8 cellular contexts compared by ENCODE assay signal in the genomic region with DNA sequence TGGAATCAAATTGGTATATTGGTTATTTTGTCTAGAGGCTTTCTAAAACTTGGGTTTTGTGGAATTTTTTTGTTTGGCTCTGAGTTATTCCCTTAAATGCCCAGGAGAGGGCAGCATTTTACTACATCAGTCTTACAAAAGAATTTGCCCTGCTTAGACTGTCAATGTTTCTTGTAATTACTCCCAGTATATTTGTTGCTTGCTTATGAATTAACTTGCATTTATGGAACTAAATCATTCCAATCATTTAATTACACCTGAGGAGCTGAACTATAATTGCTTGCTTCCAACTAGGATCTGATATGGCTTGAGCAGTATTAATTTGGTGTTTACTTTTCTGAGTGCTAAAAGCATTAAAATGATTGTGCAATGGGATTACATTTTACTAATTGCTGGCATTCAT. TPM values are rescaled to one million over a fixed set of nuclear protein-coding genes. Genes with fewer than 3 reads are reported as not detected.
DNase-seq lines count a peak whose midpoint lies in the region; ATAC-seq and TF ChIP-seq lines count a peak whose summit lies in the region.

No MANE protein-coding gene starts in this region.

- no peaks in the 10 kb centered on the region for H3K4me1 ChIP-seq in MM.1S (ENCODE audit: low read length)

- H3K79me2 ChIP-seq in MM.1S (ENCODE audit: low read length), result no peaks in the 10 kb centered on the region

- POLR2A ChIA-PET in activated CD8-positive, alpha-beta T cell treated with anti-CD3 and anti-CD28 coated beads for 36 hours (lab: Charles Lee), result no interaction called here
- POLR2A ChIA-PET in activated CD8-positive, alpha-beta T cell treated with anti-CD3 and anti-CD28 coated beads, Interleukin-2, amount 10 ng/mL, durations not matched to agents 7 days and 5 days (lab: Charles Lee), result no interaction called here
- POLR2A ChIA-PET in RWPE1 (lab: Yijun Ruan, JAX; ENCODE audit: low non-redundant PET), result no interaction called here

- no peaks in the 10 kb centered on the region for H3K36me3 Mint-ChIP-seq in activated CD8-positive, alpha-beta T cell treated with anti-CD3 and anti-CD28 coated beads for 36 hours (ENCODE audit: low read depth)
- no peaks in the 10 kb centered on the region for H3K36me3 Mint-ChIP-seq in activated CD8-positive, alpha-beta T cell treated with anti-CD3 and anti-CD28 coated beads, Interleukin-2, amount 10 ng/mL, durations not matched to agents 7 days and 5 days (ENCODE audit: low read depth)

- no peaks in the 10 kb centered on the region for H3K9me3 ChIP-seq in MM.1S (replicated peaks; ENCODE audit: insufficient read depth, low read length)

- H3K9me3 Mint-ChIP-seq in activated CD8-positive, alpha-beta T cell treated with anti-CD3 and anti-CD28 coated beads for 36 hours, result no peaks in the 10 kb centered on the region
- H3K9me3 Mint-ChIP-seq in activated CD8-positive, alpha-beta T cell treated with anti-CD3 and anti-CD28 coated beads, Interleukin-2, amount 10 ng/mL, durations not matched to agents 7 days and 5 days (ENCODE audit: insufficient read depth), result no peaks in the 10 kb centered on the region

- no peak overlapping the region for H3K27ac Mint-ChIP-seq in activated CD8-positive, alpha-beta T cell treated with anti-CD3 and anti-CD28 coated beads for 36 hours
- H3K27ac Mint-ChIP-seq in activated CD8-positive, alpha-beta T cell treated with anti-CD3 and anti-CD28 coated beads, Interleukin-2, amount 10 ng/mL, durations not matched to agents 7 days and 5 days, result no peak overlapping the region

- no peak overlapping the region for H2AFZ ChIP-seq in MM.1S (ENCODE audit: low read length)

- no peaks in the 10 kb centered on the region for H3K36me3 ChIP-seq in MM.1S (replicated peaks; ENCODE audit: insufficient read depth, low read length)

- no peak overlapping the region for H3K9ac ChIP-seq in MM.1S (ENCODE audit: low read length)

- no peak overlapping the region for H3K4me3 ChIP-seq in MM.1S (ENCODE audit: low read length)
- H3K4me3 ChIP-seq in fibroblast of the aortic adventitia (ENCODE audit: low read depth, low read length), result no peak overlapping the region

- H3K27ac ChIP-seq in MM.1S (ENCODE audit: low read length), result no peak overlapping the region
- H3K27ac ChIP-seq in RWPE1, result no peak overlapping the region

- CTCF ChIA-PET in activated CD8-positive, alpha-beta T cell treated with anti-CD3 and anti-CD28 coated beads for 36 hours (lab: Charles Lee), result interaction anchor here (0.7 to 3.0 kb wide), 4 partner anchors 9 to 629 kb away, joined by 3 to 19 read pairs (median 6); no protein-coding TSS in a partner anchor
- CTCF ChIA-PET in activated CD8-positive, alpha-beta T cell treated with anti-CD3 and anti-CD28 coated beads, Interleukin-2, amount 10 ng/mL, durations not matched to agents 7 days and 5 days (lab: Charles Lee), result interaction anchor here (0.8 to 2.5 kb wide), 5 partner anchors 8 to 628 kb away, joined by 3 to 20 read pairs (median 6); no protein-coding TSS in a partner anchor
- CTCF ChIA-PET in RWPE1 (lab: Yijun Ruan, JAX), result interaction anchor here (0.6 to 1.1 kb wide), 7 partner anchors 9 to 1907 kb away, joined by 3 to 4 read pairs (median 3); no protein-coding TSS in a partner anchor

- TF ChIP-seq CTCF in activated CD8-positive, alpha-beta T cell treated with anti-CD3 and anti-CD28 coated beads for 36 hours (IDR thresholded peaks at IDR 0.05), result peak; percentile 75
- TF ChIP-seq CTCF in MM.1S (IDR thresholded peaks at IDR 0.05; ENCODE audit: low read length), result peak; percentile 46
- peak; percentile 79 for TF ChIP-seq CTCF in RWPE1 (conservative IDR thresholded peaks at IDR 0.05; ENCODE audit: low read depth)
- peak; percentile 62 for TF ChIP-seq CTCF in fibroblast of the aortic adventitia (IDR thresholded peaks at IDR 0.05; ENCODE audit: insufficient read depth, low read length)

- ATAC-seq in activated CD8-positive, alpha-beta T cell treated with anti-CD3 and anti-CD28 coated beads for 36 hours, result no peak
- no peak for ATAC-seq in activated CD8-positive, alpha-beta T cell treated with anti-CD3 and anti-CD28 coated beads, Interleukin-2, amount 10 ng/mL, durations not matched to agents 7 days and 5 days

- no peaks in the 10 kb centered on the region for H3K9me2 ChIP-seq in MM.1S (replicated peaks; ENCODE audit: insufficient read depth, low read length)

- H4K20me1 ChIP-seq in MM.1S (ENCODE audit: insufficient read depth, low read length), result no peaks in the 10 kb centered on the region

- H3K4me1 Mint-ChIP-seq in activated CD8-positive, alpha-beta T cell treated with anti-CD3 and anti-CD28 coated beads for 36 hours (ENCODE audit: low read depth), result no peaks in the 10 kb centered on the region
- H3K4me1 Mint-ChIP-seq in activated CD8-positive, alpha-beta T cell treated with anti-CD3 and anti-CD28 coated beads, Interleukin-2, amount 10 ng/mL, durations not matched to agents 7 days and 5 days (ENCODE audit: low read depth), result no peaks in the 10 kb centered on the region

- H3K4me2 ChIP-seq in MM.1S (ENCODE audit: low read depth, low read length), result no peak overlapping the region

- no peaks in the 10 kb centered on the region for H3F3A ChIP-seq in MM.1S (ENCODE audit: insufficient read depth, low read length)

- no peaks in the 10 kb centered on the region for H3K27me3 ChIP-seq in MM.1S (replicated peaks; ENCODE audit: insufficient read depth, low read length)

- DNase-seq in activated CD8-positive, alpha-beta T cell treated with anti-CD3 and anti-CD28 coated beads for 36 hours, result no peak
- DNase-seq in activated CD8-positive, alpha-beta T cell treated with anti-CD3 and anti-CD28 coated beads, Interleukin-2, amount 10 ng/mL, durations not matched to agents 7 days and 5 days, result no peak
- DNase-seq in MM.1S (peak; percentile 21), RWPE1 (ENCODE audit: low spot score) (peak; percentile 41), fibroblast of the aortic adventitia (ENCODE audit: low read depth) (peak; percentile 75), retina (peak; percentile 55), GF-D8 (lab: John Stamatoyannopoulos, UW) (no peak)
- no peak for DNase-seq in central memory CD4-positive, alpha-beta T cell

- intact Hi-C loops in activated CD8-positive, alpha-beta T cell treated with anti-CD3 and anti-CD28 coated beads for 36 hours (cut with micrococcal nuclease), result no loop called here

- H3K4me3 Mint-ChIP-seq in activated CD8-positive, alpha-beta T cell treated with anti-CD3 and anti-CD28 coated beads for 36 hours, result no peak overlapping the region
- no peak overlapping the region for H3K4me3 Mint-ChIP-seq in activated CD8-positive, alpha-beta T cell treated with anti-CD3 and anti-CD28 coated beads, Interleukin-2, amount 10 ng/mL, durations not matched to agents 7 days and 5 days

- no peaks in the 10 kb centered on the region for H3K27me3 Mint-ChIP-seq in activated CD8-positive, alpha-beta T cell treated with anti-CD3 and anti-CD28 coated beads for 36 hours
- H3K27me3 Mint-ChIP-seq in activated CD8-positive, alpha-beta T cell treated with anti-CD3 and anti-CD28 coated beads, Interleukin-2, amount 10 ng/mL, durations not matched to agents 7 days and 5 days (ENCODE audit: low read depth), result no peaks in the 10 kb centered on the region

RNA-seq across cellular contexts. Expression of a gene that starts 48.7 kb away (rescaled TPM):
- total RNA-seq in activated CD8-positive, alpha-beta T cell treated with anti-CD3 and anti-CD28 coated beads for 36 hours, result not detected
- total RNA-seq in activated CD8-positive, alpha-beta T cell treated with anti-CD3 and anti-CD28 coated beads, Interleukin-2, amount 10 ng/mL, durations not matched to agents 7 days and 5 days, result not detected
- total RNA-seq in fibroblast of the aortic adventitia (ENCODE audit: low replicate concordance), result 12.5 and 32.1 TPM in 2 replicates

Comparison
In these comparisons a context has a peak if more than half of its experiments do, and no peak if none do; other contexts are left out.
1. DNase-seq: peak in MM.1S (single experiment), RWPE1 (single experiment), fibroblast of the aortic adventitia (single experiment) and retina (single experiment); none in activated CD8-positive, alpha-beta T cell treated with anti-CD3 and anti-CD28 coated beads for 36 hours (single experiment), activated CD8-positive, alpha-beta T cell treated with anti-CD3 and anti-CD28 coated beads, Interleukin-2, amount 10 ng/mL, durations not matched to agents 7 days and 5 days (single experiment), GF-D8 (single experiment) and central memory CD4-positive, alpha-beta T cell (single experiment).
2. RNA of a gene that starts 48.7 kb away (total RNA-seq): 12.5 to 32.1 TPM in fibroblast of the aortic adventitia; not detected in activated CD8-positive, alpha-beta T cell treated with anti-CD3 and anti-CD28 coated beads, Interleukin-2, amount 10 ng/mL, durations not matched to agents 7 days and 5 days and not detected in activated CD8-positive, alpha-beta T cell treated with anti-CD3 and anti-CD28 coated beads for 36 hours; every median in the first group is over 10 times any median in the second.
3. Peak in every context shown above with its lines, with median percentiles within 50 percentile points of each other: CTCF ChIP-seq.